Comparison of ENCODE assay signal across 29 cellular contexts in the genomic region with DNA sequence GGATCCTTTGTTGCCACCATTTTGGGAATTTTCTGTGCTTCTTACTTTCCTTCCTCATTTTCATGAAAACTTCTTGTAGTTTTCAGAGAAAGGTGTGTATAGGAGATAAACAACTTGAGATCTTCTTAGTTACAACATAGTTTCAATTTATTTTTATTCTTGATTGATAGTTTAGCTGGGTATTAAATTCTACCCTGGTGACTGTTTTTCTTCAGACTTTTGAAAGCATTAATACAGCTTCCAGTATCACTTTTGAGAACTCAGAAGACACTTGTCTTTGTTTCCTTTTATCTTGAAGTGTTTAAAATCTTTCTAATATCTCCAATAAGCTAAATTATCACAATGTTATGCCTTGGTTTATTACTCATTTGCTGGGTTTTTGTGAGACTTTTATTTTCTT.
"Had no signal": no experiment of that assay in that cellular context is flagged by ENCODE, and none has a peak within 500 bp of the region (broad histone marks: within the 10 kb centered on the region; RNA-seq: fewer than 3 reads in every experiment).

No MANE protein-coding gene starts in this region.

- H3K9me3 ChIP-seq: colonic mucosa had no signal

- H3K4me1 ChIP-seq: colonic mucosa, esophagus muscularis mucosa, esophagus squamous epithelium, foreskin keratinocyte, gastrocnemius medialis, gastroesophageal sphincter, heart left ventricle, heart right ventricle had no signal

- DNase-seq: colonic mucosa; cortex of kidney; dermis blood vessel endothelial cell; dorsolateral prefrontal cortex; effector CD4-positive, alpha-beta T cell; effector CD8-positive, alpha-beta T cell; effector memory CD4-positive, alpha-beta T cell; effector memory CD8-positive, alpha-beta T cell; endodermal cell; erythroblast; esophagus squamous epithelium; foreskin fibroblast; foreskin keratinocyte; foreskin melanocyte; gastrocnemius medialis; glutamatergic neuron; head of caudate nucleus; heart left ventricle; heart right ventricle had no signal

- H3K27ac Mint-ChIP-seq: dendritic cell treated with granulocyte-macrophage colony-stimulating factor and Interleukin-4, amounts not matched to agents 40 ng/mL and 50 ng/mL, for 4 days; effector memory CD8-positive, alpha-beta T cell; endodermal cell had no signal

- H3K27ac ChIP-seq: colonic mucosa, coronary artery, dorsolateral prefrontal cortex, epithelial cell of prostate, esophagus muscularis mucosa, esophagus squamous epithelium, foreskin keratinocyte, gastrocnemius medialis, gastroesophageal sphincter, heart left ventricle, heart right ventricle had no signal

- H3K4me3 Mint-ChIP-seq: dendritic cell treated with granulocyte-macrophage colony-stimulating factor and Interleukin-4, amounts not matched to agents 40 ng/mL and 50 ng/mL, for 4 days; effector memory CD8-positive, alpha-beta T cell; endodermal cell had no signal

- H3K36me3 ChIP-seq: colonic mucosa, esophagus muscularis mucosa, esophagus squamous epithelium, gastrocnemius medialis, gastroesophageal sphincter, heart left ventricle, heart right ventricle had no signal

- FAIRE-seq: colon, endometrium, endothelial cell of umbilical vein, frontal cortex had no signal

- H3K27me3 ChIP-seq: colonic mucosa, dorsolateral prefrontal cortex, esophagus muscularis mucosa, esophagus squamous epithelium, foreskin keratinocyte, gastrocnemius medialis, gastroesophageal sphincter, heart left ventricle, heart right ventricle had no signal

- H3K27me3 Mint-ChIP-seq: dendritic cell treated with granulocyte-macrophage colony-stimulating factor and Interleukin-4, amounts not matched to agents 40 ng/mL and 50 ng/mL, for 4 days had no signal

- H3K4me3 ChIP-seq: colonic mucosa, coronary artery, dorsolateral prefrontal cortex, esophagus muscularis mucosa, esophagus squamous epithelium, gastrocnemius medialis, gastroesophageal sphincter, heart left ventricle, heart right ventricle had no signal

- ATAC-seq: effector memory CD8-positive, alpha-beta T cell; esophagus mucosa; foreskin keratinocyte; gastrocnemius medialis; gastroesophageal sphincter; heart left ventricle; heart right ventricle had no signal

- H3K4me1 Mint-ChIP-seq: endodermal cell had no signal
